8 cellular contexts compared by ENCODE assay signal in genomic region chr1:119885903-119886783, GRCh38. TPM values are rescaled to one million over a fixed set of nuclear protein-coding genes. Genes with fewer than 3 reads are reported as not detected.
DNase-seq lines count a peak whose midpoint lies in the region; ATAC-seq, FAIRE-seq and TF ChIP-seq lines count a peak whose summit lies in the region.

No MANE protein-coding gene starts in this region.

- POLR2A ChIA-PET in activated CD4-positive, alpha-beta memory T cell treated with anti-CD3 and anti-CD28 coated beads, Interleukin-2, amount 10 ng/mL, durations not matched to agents 7 days and 5 days (lab: Charles Lee), result interaction anchor here (1.1 kb wide), 1 partner anchor 26 kb away, joined by 3 read pairs; no protein-coding TSS in a partner anchor

- H3K9me3 Mint-ChIP-seq in activated CD4-positive, alpha-beta memory T cell treated with anti-CD3 and anti-CD28 coated beads, Interleukin-2, amount 10 ng/mL, durations not matched to agents 7 days and 5 days, result peaks cover 5% of the 10 kb centered on the region
- H3K9me3 Mint-ChIP-seq in endothelial cell (ENCODE audit: unreplicated experiment) (no peaks in the 10 kb centered on the region), nephron (peaks cover 17% of the 10 kb centered on the region)

- H3K27ac Mint-ChIP-seq in activated CD4-positive, alpha-beta memory T cell treated with anti-CD3 and anti-CD28 coated beads, Interleukin-2, amount 10 ng/mL, durations not matched to agents 7 days and 5 days, result no peak overlapping the region
- H3K27ac Mint-ChIP-seq in endothelial cell (ENCODE audit: unreplicated experiment) (no peak overlapping the region), nephron (peak overlapping the region in 1 of 3 experiments; percentile 36)

- no peak for FAIRE-seq in urothelium cell line (lab: Jason Lieb, UNC)

- peaks cover 23% of the 10 kb centered on the region for H3K27me3 Mint-ChIP-seq in activated CD4-positive, alpha-beta memory T cell treated with anti-CD3 and anti-CD28 coated beads, Interleukin-2, amount 10 ng/mL, durations not matched to agents 7 days and 5 days
- peaks cover 2% of the 10 kb centered on the region for H3K27me3 Mint-ChIP-seq in endothelial cell (ENCODE audit: unreplicated experiment)
- H3K27me3 Mint-ChIP-seq in nephron (ENCODE audit: low read depth), result no peaks in the 10 kb centered on the region

- ATAC-seq in GM18498 (IDR thresholded peaks at IDR 0.05; ENCODE audit: unreplicated experiment), result no peak

- CTCF ChIA-PET in activated CD4-positive, alpha-beta memory T cell treated with anti-CD3 and anti-CD28 coated beads, Interleukin-2, amount 10 ng/mL, durations not matched to agents 7 days and 5 days (lab: Charles Lee), result interaction anchor here (0.8 to 1.9 kb wide), 8 partner anchors 9 to 142 kb away, joined by 3 to 7 read pairs (median 3); no protein-coding TSS in a partner anchor

- peak; percentile 85 for TF ChIP-seq CTCF in endothelial cell (IDR thresholded peaks at IDR 0.05; ENCODE audit: unreplicated experiment)
- peak; percentile 32 to 44 (median 43) for TF ChIP-seq CTCF in nephron (IDR thresholded peaks at IDR 0.05; ENCODE audit: unreplicated experiment in 3 of 3)

- peak; percentile 37 for DNase-seq in SIG-M5 treated with dmso at 0.1 percent for 504 hours (lab: John Stamatoyannopoulos, UW; ENCODE audit: unreplicated experiment)
- no peak for DNase-seq in SIG-M5 (lab: John Stamatoyannopoulos, UW)
- DNase-seq in NCI-H1105 (lab: John Stamatoyannopoulos, UW), result peak; percentile 20
- DNase-seq in activated CD4-positive, alpha-beta memory T cell treated with anti-CD3 and anti-CD28 coated beads, Interleukin-2, amount 10 ng/mL, durations not matched to agents 7 days and 5 days, result peak; percentile 74
- peak; percentile 73 for DNase-seq in endothelial cell (ENCODE audit: low spot score)
- DNase-seq in urothelium cell line (ENCODE audit: low spot score), result peak; percentile 75

- H3K4me3 Mint-ChIP-seq in activated CD4-positive, alpha-beta memory T cell treated with anti-CD3 and anti-CD28 coated beads, Interleukin-2, amount 10 ng/mL, durations not matched to agents 7 days and 5 days, result no peak overlapping the region
- H3K4me3 Mint-ChIP-seq in endothelial cell (ENCODE audit: unreplicated experiment), result no peak overlapping the region
- H3K4me3 Mint-ChIP-seq in nephron, result no peak overlapping the region

- peaks cover 5% of the 10 kb centered on the region for H3K4me1 Mint-ChIP-seq in activated CD4-positive, alpha-beta memory T cell treated with anti-CD3 and anti-CD28 coated beads, Interleukin-2, amount 10 ng/mL, durations not matched to agents 7 days and 5 days
- H3K4me1 Mint-ChIP-seq in endothelial cell (ENCODE audit: unreplicated experiment) (no peaks in the 10 kb centered on the region), nephron (no peaks in the 10 kb centered on the region)

- peaks cover 9% of the 10 kb centered on the region for H3K36me3 Mint-ChIP-seq in activated CD4-positive, alpha-beta memory T cell treated with anti-CD3 and anti-CD28 coated beads, Interleukin-2, amount 10 ng/mL, durations not matched to agents 7 days and 5 days (ENCODE audit: low read depth)
- no peaks in the 10 kb centered on the region for H3K36me3 Mint-ChIP-seq in endothelial cell (ENCODE audit: low read depth, unreplicated experiment)
- H3K36me3 Mint-ChIP-seq in nephron (ENCODE audit: low read depth), result peaks cover 7% of the 10 kb centered on the region

RNA-seq across cellular contexts. Expression of gene ADAM30, which starts 10.2 kb away (rescaled TPM):
- total RNA-seq in activated CD4-positive, alpha-beta memory T cell treated with anti-CD3 and anti-CD28 coated beads, Interleukin-2, amount 10 ng/mL, durations not matched to agents 7 days and 5 days, result not detected
- not detected for total RNA-seq in endothelial cell (ENCODE audit: unreplicated experiment)
